Comparison of ENCODE assay signal across 13 cellular contexts in the genomic region with DNA sequence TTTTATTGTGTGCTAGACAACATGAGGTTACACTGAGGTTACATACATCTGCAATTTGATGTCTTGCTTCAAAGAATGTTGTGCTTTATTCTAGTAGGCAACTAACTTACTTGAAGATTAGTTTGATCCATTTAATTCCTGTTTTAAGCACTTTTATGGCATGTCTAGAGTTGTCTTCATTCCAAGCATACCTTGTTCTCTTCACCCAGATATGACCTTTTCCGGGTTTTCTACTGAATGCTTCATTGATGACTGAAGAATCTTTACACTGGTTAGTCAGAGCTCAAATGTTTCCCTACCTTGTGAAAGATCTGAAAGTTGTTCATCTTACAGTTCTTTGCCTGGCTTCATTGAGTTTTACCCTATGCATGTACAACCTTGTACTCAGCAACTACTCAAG.
A peak's percentile ranks its signal among the peaks of the same experiment; 100 is the strongest.
DNase-seq lines count a peak whose midpoint lies in the region; ATAC-seq and TF ChIP-seq lines count a peak whose summit lies in the region.
"Had no signal": no experiment of that assay in that cellular context is flagged by ENCODE, and none has a peak within 500 bp of the region (broad histone marks: within the 10 kb centered on the region; RNA-seq: fewer than 3 reads in every experiment).

No MANE protein-coding gene starts in this region.

- no peaks in the 10 kb centered on the region for H3K9me3 ChIP-seq in neuronal stem cell (replicated peaks in 1 of 2; ENCODE audit: control insufficient read depth in 2 of 2, insufficient read depth in 1 of 2, low read depth in 1 of 2, low read length in 2 of 2)
- H3K9me3 ChIP-seq: SJSA1 had no signal

- no peak overlapping the region for H3K14ac ChIP-seq in neuronal stem cell (ENCODE audit: low read length)

- no peak overlapping the region for H3K23ac ChIP-seq in neuronal stem cell (ENCODE audit: low read depth, low read length, poor library complexity)

- no peak overlapping the region for H3K27ac ChIP-seq in foreskin keratinocyte
- no peak overlapping the region for H3K27ac ChIP-seq in neuronal stem cell (replicated peaks; ENCODE audit: low read length)
- H3K27ac ChIP-seq: parathyroid adenoma, SJSA1 had no signal

- no peaks in the 10 kb centered on the region for H3K79me1 ChIP-seq in neuronal stem cell (ENCODE audit: low read depth, low read length)

- no peak overlapping the region for H4K8ac ChIP-seq in neuronal stem cell (ENCODE audit: low read depth, low read length)

- H3K36me3 ChIP-seq in neuronal stem cell (replicated peaks in 1 of 2; ENCODE audit: control insufficient read depth in 2 of 2, insufficient read depth in 2 of 2, low read length in 2 of 2) = no peaks in the 10 kb centered on the region
- H3K36me3 ChIP-seq: SJSA1 had no signal

- no peak overlapping the region for H2AFZ ChIP-seq in neuronal stem cell (ENCODE audit: low read length)
- H2AFZ ChIP-seq: parathyroid adenoma had no signal

- no peak for TF ChIP-seq CTCF in foreskin keratinocyte (conservative IDR thresholded peaks at IDR 0.05)

- H2AK5ac ChIP-seq in neuronal stem cell (ENCODE audit: low read depth, low read length) = no peak overlapping the region

- no peaks in the 10 kb centered on the region for H3K27me3 ChIP-seq in foreskin keratinocyte
- no peaks in the 10 kb centered on the region for H3K27me3 ChIP-seq in neuronal stem cell (ENCODE audit: control insufficient read depth in 3 of 3, insufficient read depth in 3 of 3, low read depth in 1 of 3, low read length in 3 of 3)
- H3K27me3 ChIP-seq: SJSA1 had no signal

- no peak overlapping the region for H4K91ac ChIP-seq in neuronal stem cell (ENCODE audit: low read depth, low read length, poor library complexity)

- no peak overlapping the region for H3K4ac ChIP-seq in neuronal stem cell (ENCODE audit: low read length)

- H3K4me2 ChIP-seq in neuronal stem cell (ENCODE audit: insufficient read depth, low read length, poor library complexity, severe bottlenecking) = no peak overlapping the region

- H3K18ac ChIP-seq in neuronal stem cell (ENCODE audit: low read length) = no peak overlapping the region

- H2BK15ac ChIP-seq in neuronal stem cell (ENCODE audit: low read length) = no peak overlapping the region

- H3K9ac ChIP-seq in neuronal stem cell (ENCODE audit: low read depth, low read length, poor library complexity) = no peak overlapping the region
- H3K9ac ChIP-seq: parathyroid adenoma had no signal

- peaks cover 9% of the 10 kb centered on the region for H3K4me1 ChIP-seq in foreskin keratinocyte
- no peaks in the 10 kb centered on the region for H3K4me1 ChIP-seq in neuronal stem cell (ENCODE audit: control insufficient read depth in 2 of 2, insufficient read depth in 1 of 2, low read depth in 1 of 2, low read length in 2 of 2)
- H3K4me1 ChIP-seq: parathyroid adenoma, SJSA1 had no signal

- WGBS in neuronal stem cell (ENCODE audit: extremely low coverage in 2 of 2, insufficient read length in 2 of 2, insufficient replicate concordance in 1 of 2), 2 donors = no CpG with 5 or more reads among the region's 1 CpG

- H2BK120ac ChIP-seq in neuronal stem cell (ENCODE audit: low read depth, low read length) = no peak overlapping the region

- H3K4me3 ChIP-seq in neuronal stem cell (ENCODE audit: low read length in 2 of 2) = no peak overlapping the region
- H3K4me3 ChIP-seq: SJSA1 had no signal

- DNase-seq in 8988T (peak; percentile 15), HCEC 1CT (peak; percentile 89), amniotic epithelial cell (ENCODE audit: low read depth) (peak; percentile 92), foreskin keratinocyte (peak; percentile 95 to 98), neuronal stem cell (ENCODE audit: low spot score) (no peak)
- DNase-seq in activated CD8-positive, alpha-beta memory T cell treated with anti-CD3 and anti-CD28 coated beads for 24 hours = no peak
- DNase-seq: glutamatergic neuron, Kasumi-1, NCI-H510A treated with DMSO at 0.1 percent for 48 hours had no signal

- ATAC-seq in foreskin keratinocyte = peak; percentile 98
- no peak for ATAC-seq in HG02610 (IDR thresholded peaks at IDR 0.05; ENCODE audit: unreplicated experiment)
- ATAC-seq in GM19328 (IDR thresholded peaks at IDR 0.05; ENCODE audit: unreplicated experiment) = no peak

- no peak overlapping the region for H2BK5ac ChIP-seq in neuronal stem cell (ENCODE audit: low read length)

- no peak overlapping the region for H2BK12ac ChIP-seq in neuronal stem cell (ENCODE audit: low read length)

Comparison
In these comparisons a context has a peak if more than half of its experiments do, and no peak if none do; other contexts are left out.
1. DNase-seq: peak in 8988T (single experiment), HCEC 1CT (single experiment), amniotic epithelial cell (single experiment) and foreskin keratinocyte (2 of 2); none in neuronal stem cell (single experiment) and activated CD8-positive, alpha-beta memory T cell treated with anti-CD3 and anti-CD28 coated beads for 24 hours (single experiment).